In genomic region chr1:2004867-2005266, GRCh38 we compare ENCODE assay signal across 25 cellular contexts. TPM values are rescaled to one million over a fixed set of nuclear protein-coding genes. Genes with fewer than 3 reads are reported as not detected.
"Had no signal": no experiment of that assay in that cellular context is flagged by ENCODE, and none has a peak within 500 bp of the region (broad histone marks: within the 10 kb centered on the region; RNA-seq: fewer than 3 reads in every experiment).

No MANE protein-coding gene starts in this region.

- H3K4me3 ChIP-seq: K562, SJCRH30 had no signal

- DNase-seq: Kasumi-1, MM.1S, NCI-H1092 treated with DMSO at 0.1 percent for 48 hours, NCI-H1436, NCI-H187, NCI-H2029, NCI-H2081 treated with DMSO at 0.1 percent for 48 hours, NCI-H2171, NCI-H226, NCI-H446, NCI-H510A, NCI-H524 treated with DMSO at 0.1 percent for 48 hours, NCI-H69, NCI-H774, SHP77 treated with DMSO at 0.1 percent for 48 hours, SJCRH30 had no signal

- H3K27ac ChIP-seq: KMS-11, RWPE1, SJCRH30 had no signal

- H3K9me3 ChIP-seq: SJCRH30 had no signal

- H3K27ac Mint-ChIP-seq: IgD-negative memory B cell had no signal

- ATAC-seq: HepG2, K562, Panc1, Right ventricle myocardium inferior had no signal

- H3K4me3 Mint-ChIP-seq: IgD-negative memory B cell had no signal

- H3K4me2 ChIP-seq: KMS-11 had no signal

- H3K4me1 ChIP-seq: SJCRH30 had no signal

- H3K36me3 ChIP-seq: SJCRH30 had no signal

- H3K9ac ChIP-seq: KMS-11 had no signal

- H3K36me3 Mint-ChIP-seq: IgD-negative memory B cell had no signal

RNA-seq across cellular contexts. Expression of gene CFAP74, which starts 1.3 kb away (rescaled TPM):
- total RNA-seq: HT1080, M059J, Right ventricle myocardium inferior, SJCRH30 had no signal
- polyA plus RNA-seq: IgD-negative memory B cell had no signal

RNA-seq across cellular contexts. Expression of gene GABRD, which starts 14.3 kb away (rescaled TPM):
- total RNA-seq: HepG2, HT1080, M059J, SJCRH30 had no signal
- polyA plus RNA-seq: HepG2, IgD-negative memory B cell, K562 had no signal

RNA-seq across cellular contexts. Expression of gene PRKCZ, which starts 45.3 kb away (rescaled TPM):
- total RNA-seq: HT1080 had no signal
